ENCODE assay signal across 8 cellular contexts in the genomic region with DNA sequence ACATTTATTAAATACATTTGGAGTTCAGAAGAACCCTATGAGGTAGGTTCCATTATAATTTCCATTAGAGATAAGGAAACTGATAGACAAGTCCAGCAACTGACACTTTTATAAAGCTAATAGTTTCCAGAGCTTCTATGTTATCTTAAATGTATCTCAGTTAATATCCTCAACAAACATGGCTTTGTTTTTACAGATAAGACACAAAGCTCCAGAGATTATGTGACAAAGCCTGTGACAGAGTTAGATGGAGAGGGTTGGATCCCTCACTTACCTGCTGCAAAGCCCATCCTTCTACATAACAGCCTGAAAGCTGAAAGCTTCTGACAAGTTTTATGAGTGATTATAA. TPM values are rescaled to one million over a fixed set of nuclear protein-coding genes. Genes with fewer than 3 reads are reported as not detected.
DNase-seq lines count a peak whose midpoint lies in the region; TF ChIP-seq lines count a peak whose summit lies in the region.

No MANE protein-coding gene starts in this region.

- H3K27me3 ChIP-seq in A673 (replicated peaks; ENCODE audit: insufficient read depth, low read depth, low read length, poor library complexity): no peaks in the 10 kb centered on the region
- no peaks in the 10 kb centered on the region for H3K27me3 ChIP-seq in HAP-1 (ENCODE audit: low read depth)
- H3K27me3 ChIP-seq in mesendoderm (ENCODE audit: insufficient read depth, low read length, poor library complexity): no peaks in the 10 kb centered on the region

- H3K4ac ChIP-seq in mesendoderm (ENCODE audit: low read depth, low read length): no peak overlapping the region

- peak overlapping the region; percentile 70 for H3K4me3 ChIP-seq in A673 (ENCODE audit: low read depth, low read length, poor library complexity, severe bottlenecking)
- peak overlapping the region; percentile 83 for H3K4me3 ChIP-seq in HAP-1
- peak overlapping the region; percentile 81 for H3K4me3 ChIP-seq in astrocyte of the cerebellum (ENCODE audit: low read depth, low read length)
- H3K4me3 ChIP-seq in mesendoderm (ENCODE audit: low read length): no peak overlapping the region

- H3K79me2 ChIP-seq in mesendoderm (ENCODE audit: control insufficient read depth, insufficient read depth, low read length): peaks cover 6% of the 10 kb centered on the region

- CTCF ChIA-PET in A673 (lab: Charles Lee) (interaction anchor here (0.7 to 0.8 kb wide), 3 partner anchors 23 to 222 kb away, joined by 3 read pairs; no protein-coding TSS in a partner anchor), GM10248 (lab: Yijun Ruan, JAX) (interaction anchor here (0.7 to 3.2 kb wide), 13 partner anchors 8 to 221 kb away, joined by 3 to 31 read pairs (median 6); no protein-coding TSS in a partner anchor)

- H3K4me1 ChIP-seq in A673 (ENCODE audit: insufficient read depth, low read length, poor library complexity, severe bottlenecking): peaks cover 23% of the 10 kb centered on the region
- peaks cover 7% of the 10 kb centered on the region for H3K4me1 ChIP-seq in HAP-1
- H3K4me1 ChIP-seq in mesendoderm (ENCODE audit: control insufficient read depth, low read depth, low read length): peaks cover 2% of the 10 kb centered on the region

- no peak overlapping the region for H3K18ac ChIP-seq in mesendoderm (ENCODE audit: low read length)

- peaks cover 4% of the 10 kb centered on the region for H3K79me1 ChIP-seq in mesendoderm (ENCODE audit: low read length)

- no peak overlapping the region for H4K8ac ChIP-seq in mesendoderm (ENCODE audit: low read depth, low read length)

- H2BK120ac ChIP-seq in mesendoderm (ENCODE audit: low read depth, low read length): no peak overlapping the region

- no peak overlapping the region for H3K23ac ChIP-seq in mesendoderm (ENCODE audit: low read length)

- no peak overlapping the region for H3K9ac ChIP-seq in mesendoderm (ENCODE audit: low read length)

- no peak overlapping the region for H2BK5ac ChIP-seq in mesendoderm (ENCODE audit: low read length)

- DNase-seq in A673 (ENCODE audit: low spot score) (no peak), HAP-1 (ENCODE audit: low spot score in 2 of 2) (no peak), astrocyte of the cerebellum (ENCODE audit: low read depth) (no peak), mesendoderm (peak; percentile 63), GM10248 (ENCODE audit: extremely low spot score) (no peak), HCEC 1CT (no peak), HUDEP-2 (lab: John Stamatoyannopoulos, UW; ENCODE audit: unreplicated experiment in 76 of 76) (no peak), NCI-H187 treated with DMSO at 0.1 percent for 48 hours (lab: John Stamatoyannopoulos, UW) (no peak)

- intact Hi-C loops in A673 (cut with micrococcal nuclease; ENCODE audit: unreplicated experiment): no loop called here

- no peak overlapping the region for H2AK5ac ChIP-seq in mesendoderm (ENCODE audit: low read length)

- no TSS peak for BruUV-seq in A673 (replicated peaks; lab: Mats Ljungman, UMichigan)

- TF ChIP-seq CTCF in A673 (conservative IDR thresholded peaks at IDR 0.05; ENCODE audit: low read depth, low read length) (no peak), astrocyte of the cerebellum (IDR thresholded peaks at IDR 0.05; ENCODE audit: low read depth, low read length, missing control alignments) (no peak), GM10248 (IDR thresholded peaks at IDR 0.05; ENCODE audit: control extremely low read depth, extremely low read depth, low read depth, missing control alignments) (no peak)

- no peak overlapping the region for H3K56ac ChIP-seq in mesendoderm (ENCODE audit: low read length)

- H3K4me2 ChIP-seq in mesendoderm (ENCODE audit: low read length): no peak overlapping the region

- H3K36me3 ChIP-seq in A673 (ENCODE audit: insufficient read depth, low read length, poor library complexity, severe bottlenecking): peaks cover 22% of the 10 kb centered on the region
- peaks cover 20% of the 10 kb centered on the region for H3K36me3 ChIP-seq in HAP-1 (replicated peaks)
- H3K36me3 ChIP-seq in mesendoderm (ENCODE audit: control insufficient read depth, insufficient read depth, low read length): no peaks in the 10 kb centered on the region

- no peak overlapping the region for H4K5ac ChIP-seq in mesendoderm (ENCODE audit: low read length)

- H3K27ac ChIP-seq in A673 (ENCODE audit: low read depth, low read length, poor library complexity, severe bottlenecking) (peak overlapping the region; percentile 60), mesendoderm (ENCODE audit: low read depth, low read length) (no peak overlapping the region)

- in situ Hi-C loops in HAP-1 (cut with MboI; ENCODE audit: low sequenced_read_pairs) (no loop called here), astrocyte of the cerebellum (cut with HindIII; ENCODE audit: low sequenced_read_pairs) (no loop called here)

- H3K9me3 ChIP-seq in A673 (ENCODE audit: low read depth, low read length, poor library complexity, severe bottlenecking) (no peaks in the 10 kb centered on the region), HAP-1 (no peaks in the 10 kb centered on the region)

- POLR2A ChIA-PET in A673 (lab: Charles Lee; ENCODE audit: low non-redundant PET) (interaction anchor here (1.0 kb wide), 1 partner anchor 13 kb away, joined by 3 read pairs; no protein-coding TSS in a partner anchor), GM10248 (lab: Yijun Ruan, JAX) (no interaction called here)

- no peak overlapping the region for H2BK15ac ChIP-seq in mesendoderm (replicated peaks; ENCODE audit: low read depth)

RNA-seq across cellular contexts. Expression of gene COMMD2, which starts 0.5 kb away (rescaled TPM):
- total RNA-seq in A673 (2021): 51.6 and 51.9 TPM in 2 replicates
- polyA plus RNA-seq in mesendoderm (2013, experiment 1 of 2): 42.5 TPM
- polyA plus RNA-seq in mesendoderm (2013, experiment 2 of 2): 40.2 TPM

RNA-seq across cellular contexts. Expression of gene ANKUB1, which starts 39.6 kb away (rescaled TPM):
- total RNA-seq in A673 (2021): not detected in 2 replicates
- polyA plus RNA-seq in mesendoderm (2013, experiment 1 of 2): not detected
- polyA plus RNA-seq in mesendoderm (2013, experiment 2 of 2): not detected
